1 cellular context compared by ENCODE assay signal in genomic region chr16:71883849-71884638, GRCh38.
TF ChIP-seq lines count a peak whose summit lies in the region.

Gene ZNF821, minus strand, starts transcription at chr16:71884182. Its CDS starts 4,236 bp downstream, at chr16:71879946.

TF ChIP-seq in K562, 482 proteins besides CTCF, POLR2A, EP300 and RAD21 (continued from another document):
- TF ChIP-seq ZMIZ1 (IDR thresholded peaks at IDR 0.05; ENCODE audit: low read depth in 2 of 2, low read length in 2 of 2): 0 out of 4 replicates have a peak, but pooled peaks of 1 of the 2 experiments have one; percentile 8
- TF ChIP-seq ZNF140 (CRISPR knock-in tag; IDR thresholded peaks at IDR 0.05): no peak
- no peak for TF ChIP-seq FOXA1 (IDR thresholded peaks at IDR 0.05; ENCODE audit: borderline replicate concordance)
- no peak for TF ChIP-seq DEAF1 (CRISPR knock-in tag; IDR thresholded peaks at IDR 0.05)
- TF ChIP-seq FOS (IDR thresholded peaks at IDR 0.05; ENCODE audit: extremely low read depth, insufficient read length): no peak
- TF ChIP-seq ZNF318 (IDR thresholded peaks at IDR 0.05; ENCODE audit: borderline replicate concordance in 1 of 2, low read depth in 1 of 2): no peak
- TF ChIP-seq TFAP4 (CRISPR knock-in tag; IDR thresholded peaks at IDR 0.05; ENCODE audit: borderline replicate concordance): peak; percentile 80; the same call in 1 of the 2 replicates
- TF ChIP-seq ZBTB12 (CRISPR knock-in tag; IDR thresholded peaks at IDR 0.05): no peak
- TF ChIP-seq ZC3H11A (IDR thresholded peaks at IDR 0.05; ENCODE audit: low read depth, low read length): no peak
- TF ChIP-seq RBM39 (optimal IDR thresholded peaks at IDR 0.05; ENCODE audit: low read depth, low read length): no peak
- TF ChIP-seq PTTG1 (tag; IDR thresholded peaks at IDR 0.05; ENCODE audit: low read depth): no peak
- no peak for TF ChIP-seq ZNF311 (CRISPR knock-in tag; IDR thresholded peaks at IDR 0.05)
- no peak for TF ChIP-seq MCM7 (IDR thresholded peaks at IDR 0.05)
- no peak for TF ChIP-seq ZNF316 (IDR thresholded peaks at IDR 0.05)
- peak; percentile 48; the same call in 1 of the 2 replicates for TF ChIP-seq STAG1 (CRISPR knock-in tag; IDR thresholded peaks at IDR 0.05; ENCODE audit: borderline replicate concordance)
- no peak for TF ChIP-seq GMEB1 (CRISPR knock-in tag; IDR thresholded peaks at IDR 0.05)
- peak; percentile 83 for TF ChIP-seq ZNF197 (CRISPR knock-in tag; IDR thresholded peaks at IDR 0.05; ENCODE audit: low read depth)
- TF ChIP-seq ZFP1 (CRISPR knock-in tag; IDR thresholded peaks at IDR 0.05): no peak
- TF ChIP-seq MYNN (IDR thresholded peaks at IDR 0.05): no peak
- no peak for TF ChIP-seq MYNN (CRISPR knock-in tag; IDR thresholded peaks at IDR 0.05)
- peak; percentile 68; the same call in 1 of the 2 replicates for TF ChIP-seq REST (CRISPR knock-in tag; IDR thresholded peaks at IDR 0.05; ENCODE audit: low read depth)
- TF ChIP-seq TCF7L2 (IDR thresholded peaks at IDR 0.05; ENCODE audit: low read depth, low read length): no peak
- no peak for TF ChIP-seq KLF16 (IDR thresholded peaks at IDR 0.05)
- TF ChIP-seq ZBTB33 (CRISPR knock-in tag; IDR thresholded peaks at IDR 0.05): no peak
- no peak for TF ChIP-seq POU5F1 (IDR thresholded peaks at IDR 0.05; ENCODE audit: borderline replicate concordance, low read depth, low read length, partially characterized antibody)
- TF ChIP-seq HDAC3 (IDR thresholded peaks at IDR 0.05; ENCODE audit: borderline replicate concordance, partially characterized antibody): no peak
- TF ChIP-seq U2AF2 (optimal IDR thresholded peaks at IDR 0.05; ENCODE audit: low read depth, low read length): no peak
- TF ChIP-seq MXD1 (CRISPR knock-in tag; IDR thresholded peaks at IDR 0.05; ENCODE audit: borderline replicate concordance, poor library complexity, severe bottlenecking): no peak
